In the genomic region with DNA sequence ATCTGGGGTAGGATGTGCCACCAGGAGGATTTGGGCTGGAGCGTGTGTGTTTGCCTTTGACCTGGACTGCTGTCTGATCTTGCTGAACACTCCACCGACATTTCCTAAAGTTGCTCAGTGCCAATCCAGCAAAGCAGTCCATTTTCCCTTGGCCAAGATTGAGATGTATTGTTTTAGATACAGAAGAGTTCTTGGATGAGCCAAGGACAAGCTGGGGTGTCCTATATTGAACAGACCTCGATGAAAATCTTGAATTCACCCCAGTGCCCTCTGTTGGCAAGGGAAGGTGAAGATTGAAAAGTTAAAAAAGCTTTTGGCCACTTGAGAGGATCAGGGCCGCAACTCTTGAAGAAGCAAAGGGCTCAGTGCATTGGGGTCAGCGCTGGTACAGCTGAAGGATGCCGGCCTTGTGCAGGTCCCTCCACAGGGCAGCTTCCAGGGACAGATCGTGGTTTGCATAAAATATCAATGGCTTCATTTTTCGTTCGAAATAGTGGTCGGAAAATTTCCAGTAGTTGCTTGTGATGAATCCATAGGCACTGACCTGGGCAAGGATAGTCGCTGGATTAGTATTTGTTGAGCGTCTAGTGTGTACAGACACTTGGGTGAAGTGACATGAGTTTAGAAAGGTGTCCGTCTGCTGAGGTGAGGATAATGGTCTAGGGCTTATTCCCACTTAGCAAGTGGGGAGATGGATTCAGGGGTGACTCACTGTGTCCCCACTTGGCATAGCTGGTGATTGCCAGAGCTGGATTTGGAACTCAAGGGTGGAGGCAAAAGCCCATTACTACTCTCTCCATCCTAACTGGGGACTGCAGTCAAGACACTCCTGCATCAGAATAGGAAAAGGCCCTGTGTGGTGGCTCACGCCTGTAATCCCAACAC, we compare ENCODE assay signal across 14 cellular contexts. TPM values are rescaled to one million over a fixed set of nuclear protein-coding genes. Genes with fewer than 3 reads are reported as not detected.
DNase-seq lines count a peak whose midpoint lies in the region; ATAC-seq, FAIRE-seq and TF ChIP-seq lines count a peak whose summit lies in the region.
"Had no signal": no experiment of that assay in that cellular context is flagged by ENCODE, and none has a peak within 500 bp of the region (broad histone marks: within the 10 kb centered on the region; RNA-seq: fewer than 3 reads in every experiment).

No MANE protein-coding gene starts in this region.

- CTCF ChIA-PET in IMR-90 (lab: Yijun Ruan, JAX), result interaction anchor here (1.3 kb wide), 2 partner anchors 8 to 9 kb away, joined by 4 read pairs; no protein-coding TSS in a partner anchor

- BruUV-seq in IMR-90 (replicated peaks; lab: Mats Ljungman, UMichigan), result no TSS peak

- H3K27me3 ChIP-seq in IMR-90 (ENCODE audit: control insufficient read depth, insufficient read depth, low read length), result no peaks in the 10 kb centered on the region
- H3K27me3 ChIP-seq in astrocyte (ENCODE audit: insufficient read depth, low read length), result no peaks in the 10 kb centered on the region
- no peaks in the 10 kb centered on the region for H3K27me3 ChIP-seq in osteoblast (ENCODE audit: insufficient read depth, low read length)
- H3K27me3 ChIP-seq: thyroid gland had no signal

- H3K9me3 ChIP-seq in IMR-90 (ENCODE audit: control insufficient read depth, insufficient read depth, low read length) (peaks cover 6% of the 10 kb centered on the region), astrocyte (ENCODE audit: insufficient read depth, low read depth, low read length) (no peaks in the 10 kb centered on the region), osteoblast (ENCODE audit: low read depth, low read length) (peaks cover 4% of the 10 kb centered on the region)
- H3K9me3 ChIP-seq: lower lobe of right lung, thyroid gland had no signal

- no peak overlapping the region for H2BK120ac ChIP-seq in IMR-90 (ENCODE audit: low read depth, low read length)

- peaks cover 10% of the 10 kb centered on the region for H3K4me1 ChIP-seq in IMR-90 (ENCODE audit: control insufficient read depth, insufficient read depth, low read length)
- H3K4me1 ChIP-seq in astrocyte (ENCODE audit: insufficient read depth, low read length), result peaks cover 24% of the 10 kb centered on the region
- peaks cover 26% of the 10 kb centered on the region for H3K4me1 ChIP-seq in osteoblast (ENCODE audit: insufficient read depth, low read length)

- no peak overlapping the region for H3K18ac ChIP-seq in IMR-90 (ENCODE audit: low read depth, low read length)

- peak overlapping the region; percentile 77 for H3K27ac Mint-ChIP-seq in activated T-cell treated with anti-CD3 and anti-CD28 coated beads, Interleukin-2, amount 50 U/mL, for 72 hours
- no peak overlapping the region for H3K27ac Mint-ChIP-seq in astrocyte (ENCODE audit: unreplicated experiment)

- no peak overlapping the region for H4K91ac ChIP-seq in IMR-90 (ENCODE audit: insufficient read depth, low read depth, low read length)

- POLR2A ChIA-PET in IMR-90 (lab: Charles Lee; ENCODE audit: unreplicated experiment), result no interaction called here

- dilution Hi-C loops in IMR-90 (cut with HindIII; ENCODE audit: low sequenced_read_pairs, unreplicated experiment), result no loop called here

- H3K4me3 ChIP-seq in IMR-90 (ENCODE audit: insufficient read depth, low read depth, low read length) (no peak overlapping the region), astrocyte (ENCODE audit: insufficient read depth, low read depth, low read length) (no peak overlapping the region), osteoblast (ENCODE audit: insufficient read depth, low read length) (no peak overlapping the region)
- H3K4me3 ChIP-seq: lower lobe of right lung, thyroid gland had no signal

- peaks cover 12% of the 10 kb centered on the region for H3K9me1 ChIP-seq in IMR-90 (ENCODE audit: insufficient read depth, low read length)

- no peak for DNase-seq in activated T-cell treated with anti-CD3 and anti-CD28 coated beads, Interleukin-2, amount 50 U/mL, for 72 hours
- DNase-seq in activated T-cell treated with anti-CD3 and anti-CD28 coated beads, Interleukin-2, amount 50 U/mL, for 4 hours, result no peak
- DNase-seq in IMR-90 (no peak), astrocyte (ENCODE audit: low read depth) (no peak), osteoblast (ENCODE audit: insufficient read length, low spot score, missing footprints) (peak; percentile 35), NCI-H1694 treated with DMSO at 0.1 percent for 48 hours (lab: John Stamatoyannopoulos, UW) (no peak), NCI-H2081 treated with DMSO at 0.1 percent for 48 hours (lab: John Stamatoyannopoulos, UW) (no peak)
- DNase-seq: dermis blood vessel endothelial cell, lower lobe of right lung, NCI-H187, SIG-M5, thyroid gland had no signal

- peaks cover 17% of the 10 kb centered on the region for H3K79me2 ChIP-seq in astrocyte (ENCODE audit: insufficient read depth, low read length)
- peaks cover 14% of the 10 kb centered on the region for H3K79me2 ChIP-seq in osteoblast (ENCODE audit: insufficient read depth, low read length)

- no peak overlapping the region for H3K56ac ChIP-seq in IMR-90 (ENCODE audit: extremely low read depth, insufficient read depth, low read length)

- H2AFZ ChIP-seq in IMR-90 (replicated peaks; ENCODE audit: low read length, poor library complexity) (no peak overlapping the region), astrocyte (ENCODE audit: low read depth, low read length) (no peak overlapping the region), osteoblast (ENCODE audit: low read length) (no peak overlapping the region)

- peak overlapping the region in 1 of 2 donors; percentile 11 for H3K4me3 Mint-ChIP-seq in activated T-cell treated with anti-CD3 and anti-CD28 coated beads, Interleukin-2, amount 50 U/mL, for 72 hours
- no peak overlapping the region for H3K4me3 Mint-ChIP-seq in activated T-cell treated with anti-CD3 and anti-CD28 coated beads, Interleukin-2, amount 50 U/mL, for 4 hours
- H3K4me3 Mint-ChIP-seq in astrocyte (ENCODE audit: unreplicated experiment), result peak overlapping the region; percentile 36

- no peak overlapping the region for H2AK9ac ChIP-seq in IMR-90 (replicated peaks; ENCODE audit: low read depth, low read length, poor library complexity)

- TF ChIP-seq RAD21 in IMR-90 (IDR thresholded peaks at IDR 0.05; ENCODE audit: low read length), result no peak

- intact Hi-C loops in IMR-90 (cut with micrococcal nuclease), result no loop called here

- no peak for TF ChIP-seq CTCF in IMR-90 (conservative IDR thresholded peaks at IDR 0.05; ENCODE audit: low read depth, low read length)
- TF ChIP-seq CTCF in astrocyte (IDR thresholded peaks at IDR 0.05; ENCODE audit: insufficient read depth, low read depth, low read length), result no peak
- TF ChIP-seq CTCF in osteoblast (IDR thresholded peaks at IDR 0.05; ENCODE audit: extremely low read depth, low read depth, low read length), result no peak

- in situ Hi-C loops in IMR-90 (cut with MboI; ENCODE audit: low sequenced_read_pairs), result no loop called here

- H4K5ac ChIP-seq in IMR-90 (ENCODE audit: low read depth, low read length), result no peak overlapping the region

- peaks cover 9 to 30% of the 10 kb centered on the region in 2 donors for H3K36me3 Mint-ChIP-seq in activated T-cell treated with anti-CD3 and anti-CD28 coated beads, Interleukin-2, amount 50 U/mL, for 72 hours (ENCODE audit: insufficient read depth in 2 of 2)
- peaks cover 41% of the 10 kb centered on the region for H3K36me3 Mint-ChIP-seq in activated T-cell treated with anti-CD3 and anti-CD28 coated beads, Interleukin-2, amount 50 U/mL, for 4 hours (ENCODE audit: insufficient read depth)
- H3K36me3 Mint-ChIP-seq in astrocyte (ENCODE audit: low read depth, unreplicated experiment), result peaks cover 21% of the 10 kb centered on the region

- H3K9me3 Mint-ChIP-seq in activated T-cell treated with anti-CD3 and anti-CD28 coated beads, Interleukin-2, amount 50 U/mL, for 72 hours, result no peaks in the 10 kb centered on the region
- H3K9me3 Mint-ChIP-seq in activated T-cell treated with anti-CD3 and anti-CD28 coated beads, Interleukin-2, amount 50 U/mL, for 4 hours, result no peaks in the 10 kb centered on the region
- no peaks in the 10 kb centered on the region for H3K9me3 Mint-ChIP-seq in astrocyte (ENCODE audit: unreplicated experiment)

- H3K9ac ChIP-seq in IMR-90 (ENCODE audit: low read depth, low read length) (no peak overlapping the region), astrocyte (ENCODE audit: low read length) (no peak overlapping the region)

- no peak overlapping the region for H3K4me2 ChIP-seq in IMR-90 (ENCODE audit: low read depth, low read length)
- H3K4me2 ChIP-seq in astrocyte (ENCODE audit: low read length), result no peak overlapping the region
- no peak overlapping the region for H3K4me2 ChIP-seq in osteoblast (ENCODE audit: insufficient read depth, low read length)

- no peak overlapping the region for H4K8ac ChIP-seq in IMR-90 (ENCODE audit: low read depth in 2 of 2, low read length in 2 of 2)

- H3K27me3 Mint-ChIP-seq in activated T-cell treated with anti-CD3 and anti-CD28 coated beads, Interleukin-2, amount 50 U/mL, for 72 hours (ENCODE audit: low read depth), result no peaks in the 10 kb centered on the region
- H3K27me3 Mint-ChIP-seq in activated T-cell treated with anti-CD3 and anti-CD28 coated beads, Interleukin-2, amount 50 U/mL, for 4 hours (ENCODE audit: low read depth), result no peaks in the 10 kb centered on the region
- H3K27me3 Mint-ChIP-seq in astrocyte (ENCODE audit: low read depth, unreplicated experiment), result no peaks in the 10 kb centered on the region

- no peak for ATAC-seq in activated T-cell treated with anti-CD3 and anti-CD28 coated beads, Interleukin-2, amount 50 U/mL, for 72 hours (replicated peaks in 1 of 2)
- ATAC-seq in activated T-cell treated with anti-CD3 and anti-CD28 coated beads, Interleukin-2, amount 50 U/mL, for 4 hours, result no peak
- ATAC-seq in IMR-90 (ENCODE audit: low read depth) (no peak), GM19452 (IDR thresholded peaks at IDR 0.05; ENCODE audit: unreplicated experiment) (no peak)
- ATAC-seq: lower lobe of right lung had no signal

- WGBS in IMR-90 (ENCODE audit: extremely low coverage in 2 of 2, insufficient read length in 1 of 2), 2 experiments, result 93% methylated on average over 7 of the region's 14 CpGs; no CpG with 5 or more reads in 1 of the 2 experiments

- no peak for TF ChIP-seq POLR2A in IMR-90 (IDR thresholded peaks at IDR 0.05; ENCODE audit: low read depth, low read length)

- no peak for FAIRE-seq in astrocyte (lab: Jason Lieb, UNC)
- FAIRE-seq: TTC549 had no signal

- H2BK20ac ChIP-seq in IMR-90 (ENCODE audit: low read depth, low read length), result no peak overlapping the region

- H3K4ac ChIP-seq in IMR-90 (ENCODE audit: low read depth, low read length), result no peak overlapping the region

- 0 out of 2 replicates have a peak overlapping the region, but pooled peaks have one; percentile 45 for H2AK5ac ChIP-seq in IMR-90 (ENCODE audit: low read depth, low read length)

- H3K27ac ChIP-seq in IMR-90 (ENCODE audit: insufficient read depth, low read length) (no peak overlapping the region), astrocyte (ENCODE audit: low read depth, low read length) (no peak overlapping the region), osteoblast (ENCODE audit: low read depth, low read length) (peak overlapping the region; percentile 39)

- no peak overlapping the region for H2BK15ac ChIP-seq in IMR-90 (ENCODE audit: low read depth, low read length)

- no peak overlapping the region for H2BK5ac ChIP-seq in IMR-90 (ENCODE audit: low read depth, low read length, poor library complexity, severe bottlenecking)

- H3K4me1 Mint-ChIP-seq in activated T-cell treated with anti-CD3 and anti-CD28 coated beads, Interleukin-2, amount 50 U/mL, for 72 hours (ENCODE audit: low read depth), result peaks cover 69% of the 10 kb centered on the region
- H3K4me1 Mint-ChIP-seq in activated T-cell treated with anti-CD3 and anti-CD28 coated beads, Interleukin-2, amount 50 U/mL, for 4 hours (ENCODE audit: low read depth), result peaks cover 52% of the 10 kb centered on the region
- peaks cover 31% of the 10 kb centered on the region for H3K4me1 Mint-ChIP-seq in astrocyte (ENCODE audit: low read depth, unreplicated experiment)

- no peak overlapping the region for H3K14ac ChIP-seq in IMR-90 (replicated peaks; ENCODE audit: low read depth, low read length)

- no peak overlapping the region for H3K23ac ChIP-seq in IMR-90 (ENCODE audit: low read depth, low read length)

- H3K79me1 ChIP-seq in IMR-90 (ENCODE audit: low read depth in 1 of 2, low read length in 2 of 2), result peaks cover 9 to 35% of the 10 kb centered on the region in 2 experiments

- H3K36me3 ChIP-seq in IMR-90 (ENCODE audit: control insufficient read depth, insufficient read depth, low read length) (peaks cover 29% of the 10 kb centered on the region), astrocyte (ENCODE audit: insufficient read depth, low read length) (peaks cover 25% of the 10 kb centered on the region), osteoblast (ENCODE audit: insufficient read depth, low read length) (peaks cover 30% of the 10 kb centered on the region)

- H4K20me1 ChIP-seq in IMR-90 (ENCODE audit: insufficient read depth, low read length), result peaks cover 63% of the 10 kb centered on the region
- peaks cover 67% of the 10 kb centered on the region for H4K20me1 ChIP-seq in astrocyte (ENCODE audit: insufficient read depth, low read length)
- H4K20me1 ChIP-seq in osteoblast (ENCODE audit: insufficient read depth, low read length), result peaks cover 40% of the 10 kb centered on the region

RNA-seq across cellular contexts. Expression of gene ST6GALNAC2, which starts 19.7 kb away (rescaled TPM):
- 1 to 10 TPM; 1.0 to 1.2 TPM for total RNA-seq in activated T-cell treated with anti-CD3 and anti-CD28 coated beads, Interleukin-2, amount 50 U/mL, for 72 hours
- not detected for total RNA-seq in activated T-cell treated with anti-CD3 and anti-CD28 coated beads, Interleukin-2, amount 50 U/mL, for 4 hours
- total RNA-seq in IMR-90 (2012; rRNA removed) (not detected in 2 replicates), astrocyte (0.79 TPM in 1 of 2 replicates, not detected in the other), osteoblast (0.36 and 0.59 TPM in 2 replicates)
- 0.10 TPM in 1 of 2 replicates, not detected in the other for polyA plus RNA-seq in IMR-90 (2012; rRNA removed)
- polyA plus RNA-seq in IMR-90 (2012; cell fraction: cytosol; rRNA removed), result 0.06 and 0.18 TPM in 2 replicates
- polyA plus RNA-seq in IMR-90 (2012; cell fraction: nucleus; rRNA removed; ENCODE audit: low replicate concordance), result 0.03 and 0.25 TPM in 2 replicates

RNA-seq across cellular contexts. Expression of gene PRCD, which starts 26.1 kb away (rescaled TPM):
- 1 to 10 TPM; 1.1 to 1.5 TPM for total RNA-seq in activated T-cell treated with anti-CD3 and anti-CD28 coated beads, Interleukin-2, amount 50 U/mL, for 72 hours
- not detected for total RNA-seq in activated T-cell treated with anti-CD3 and anti-CD28 coated beads, Interleukin-2, amount 50 U/mL, for 4 hours
- total RNA-seq in IMR-90 (2012; rRNA removed), result under 0.01 TPM in 1 of 2 replicates, not detected in the other
- 0.32 TPM in 2 replicates for polyA plus RNA-seq in IMR-90 (2012; rRNA removed)
- 0.24 and 0.26 TPM in 2 replicates for polyA plus RNA-seq in IMR-90 (2012; cell fraction: cytosol; rRNA removed)
- polyA plus RNA-seq in IMR-90 (2012; cell fraction: nucleus; rRNA removed; ENCODE audit: low replicate concordance), result 1.4 and 3.8 TPM in 2 replicates
- 1.5 and 2.2 TPM in 2 replicates for total RNA-seq in astrocyte
- total RNA-seq in osteoblast, result 4.0 and 5.3 TPM in 2 replicates

RNA-seq across cellular contexts. Expression of gene CYGB, which starts 28.5 kb away (rescaled TPM):
- total RNA-seq in activated T-cell treated with anti-CD3 and anti-CD28 coated beads, Interleukin-2, amount 50 U/mL, for 72 hours, result under 1 TPM in 1 of 2 donors, not detected in 1; 0.44 TPM
- total RNA-seq in activated T-cell treated with anti-CD3 and anti-CD28 coated beads, Interleukin-2, amount 50 U/mL, for 4 hours, result not detected
- total RNA-seq in IMR-90 (2012; rRNA removed) (1.3 and 1.7 TPM in 2 replicates), astrocyte (20.5 and 29.2 TPM in 2 replicates), osteoblast (39.1 and 74.0 TPM in 2 replicates)
- polyA plus RNA-seq in IMR-90 (2012; rRNA removed), result 2.9 and 3.5 TPM in 2 replicates
- polyA plus RNA-seq in IMR-90 (2012; cell fraction: cytosol; rRNA removed), result 3.6 and 4.3 TPM in 2 replicates
- 1.2 and 1.9 TPM in 2 replicates for polyA plus RNA-seq in IMR-90 (2012; cell fraction: nucleus; rRNA removed; ENCODE audit: low replicate concordance)
